In the genomic region with DNA sequence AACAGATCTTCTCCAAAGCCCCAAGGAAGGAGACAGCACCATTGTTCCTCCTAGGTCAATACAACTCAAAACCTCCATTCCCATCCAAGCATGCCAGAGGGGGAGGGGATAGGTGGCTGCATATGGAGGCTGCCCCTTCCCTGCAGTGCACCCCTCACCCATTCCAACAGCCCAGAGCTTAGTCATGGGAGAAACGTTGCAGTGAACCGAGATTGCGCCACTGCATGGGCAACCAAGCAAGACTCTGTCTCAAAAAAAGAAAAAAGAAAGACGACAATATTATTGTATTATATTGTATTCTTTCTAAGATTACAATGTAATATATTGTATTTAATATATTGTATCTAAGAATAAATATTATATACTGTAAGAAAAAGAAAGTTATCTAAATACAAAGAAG, we compare ENCODE assay signal across 29 cellular contexts. TPM values are rescaled to one million over a fixed set of nuclear protein-coding genes. Genes with fewer than 3 reads are reported as not detected.
"Had no signal": no experiment of that assay in that cellular context is flagged by ENCODE, and none has a peak within 500 bp of the region (broad histone marks: within the 10 kb centered on the region; RNA-seq: fewer than 3 reads in every experiment).

No MANE protein-coding gene starts in this region.

- H3K27ac Mint-ChIP-seq: activated CD4-positive, alpha-beta T cell treated with anti-CD3 and anti-CD28 coated beads for 36 hours; activated naive CD8-positive, alpha-beta T cell; effector memory CD8-positive, alpha-beta T cell; mesothelial cell of epicardium; naive B cell; nephron progenitor cell; progenitor cell of endocrine pancreas; stimulated activated memory B cell treated with anti-CD40 and anti-IgM and Interleukin-4, amounts not matched to agents 10 μg/mL and 1 μg/mL and 100 μg/mL, for 72 hours; stimulated activated naive CD8-positive, alpha-beta T cell treated with anti-CD3 and anti-CD28 coated beads, Interleukin-15, amount 100 ng/mL, for 72 hours; T-helper 2 cell treated with Interferon-gamma antibody and Interleukin-4, amounts not matched to agents 5 μg/mL and 100 μg/mL, for 36 hours; type B pancreatic cell had no signal

- ATAC-seq: activated CD4-positive, alpha-beta T cell treated with anti-CD3 and anti-CD28 coated beads for 36 hours; effector memory CD8-positive, alpha-beta T cell; gastroesophageal sphincter; sciatic nerve; stimulated activated memory B cell treated with anti-CD40 and anti-IgM and Interleukin-4, amounts not matched to agents 10 μg/mL and 1 μg/mL and 100 μg/mL, for 72 hours; stimulated activated naive CD8-positive, alpha-beta T cell treated with anti-CD3 and anti-CD28 coated beads, Interleukin-15, amount 100 ng/mL, for 72 hours had no signal

- H3K4me1 ChIP-seq: gastroesophageal sphincter, uterus had no signal

- H3K4me3 Mint-ChIP-seq: activated CD4-positive, alpha-beta T cell treated with anti-CD3 and anti-CD28 coated beads for 36 hours; activated naive CD8-positive, alpha-beta T cell; effector memory CD8-positive, alpha-beta T cell; mesothelial cell of epicardium; naive B cell; nephron progenitor cell; stimulated activated memory B cell treated with anti-CD40 and anti-IgM and Interleukin-4, amounts not matched to agents 10 μg/mL and 1 μg/mL and 100 μg/mL, for 72 hours; stimulated activated naive CD8-positive, alpha-beta T cell treated with anti-CD3 and anti-CD28 coated beads, Interleukin-15, amount 100 ng/mL, for 72 hours; T-helper 2 cell treated with Interferon-gamma antibody and Interleukin-4, amounts not matched to agents 5 μg/mL and 100 μg/mL, for 36 hours; type B pancreatic cell had no signal

- H3K9me3 Mint-ChIP-seq: effector memory CD8-positive, alpha-beta T cell; nephron progenitor cell; stimulated activated naive CD8-positive, alpha-beta T cell treated with anti-CD3 and anti-CD28 coated beads, Interleukin-15, amount 100 ng/mL, for 72 hours; T-helper 2 cell treated with Interferon-gamma antibody and Interleukin-4, amounts not matched to agents 5 μg/mL and 100 μg/mL, for 36 hours; type B pancreatic cell had no signal

- H3K27me3 ChIP-seq: brain microvascular endothelial cell, ovary had no signal

- H3K36me3 Mint-ChIP-seq: mesothelial cell of epicardium, type B pancreatic cell had no signal

- H3K4me1 Mint-ChIP-seq: mesothelial cell of epicardium had no signal

- H3K9me3 ChIP-seq: gastroesophageal sphincter, neutrophil, ovary, uterus had no signal

- H3K27ac ChIP-seq: brain microvascular endothelial cell, gastroesophageal sphincter, hepatocyte, neutrophil, ovary, skin epidermis, uterus had no signal

- DNase-seq: activated CD4-positive, alpha-beta T cell treated with anti-CD3 and anti-CD28 coated beads for 36 hours; activated CD4-positive, alpha-beta T cell treated with anti-CD3 and anti-CD28 coated beads, Interleukin-2, amount 50 U/mL, for 48 hours; activated CD4-positive, CD25-positive, alpha-beta regulatory T cell; activated CD8-positive, alpha-beta memory T cell treated with anti-CD3 and anti-CD28 coated beads for 24 hours; brain microvascular endothelial cell; cortex of kidney; effector memory CD8-positive, alpha-beta T cell; erythroblast; naive B cell; nephron progenitor cell; ovary; retina; stimulated activated CD4-positive, alpha-beta T cell treated with anti-CD3 and anti-CD28 coated beads, Interleukin-4, amount 100 ng/mL, for 24 hours; stimulated activated naive CD8-positive, alpha-beta T cell treated with anti-CD3 and anti-CD28 coated beads, Interleukin-15, amount 100 ng/mL, for 72 hours; substantia nigra; uterus had no signal

- H3K36me3 ChIP-seq: brain microvascular endothelial cell, gastroesophageal sphincter, neutrophil, ovary, uterus had no signal

- H3K4me2 ChIP-seq: hepatocyte had no signal

- H3K4me3 ChIP-seq: gastroesophageal sphincter, hepatocyte, ovary, skin epidermis, uterus had no signal

RNA-seq across cellular contexts. Expression of a gene that starts 36.4 kb away (rescaled TPM):
- total RNA-seq: activated CD4-positive, alpha-beta T cell treated with anti-CD3 and anti-CD28 coated beads for 36 hours; astrocyte; cerebellum; mesothelial cell of epicardium; progenitor cell of endocrine pancreas had no signal

RNA-seq across cellular contexts. Expression of a gene that starts 52.8 kb away (rescaled TPM):
- total RNA-seq: activated CD4-positive, alpha-beta T cell treated with anti-CD3 and anti-CD28 coated beads for 36 hours; astrocyte; hepatocyte; mesothelial cell of epicardium; progenitor cell of endocrine pancreas had no signal
